In genomic region chr15:43150171-43150929, GRCh38 we compare ENCODE assay signal across 15 cellular contexts. TPM values are rescaled to one million over a fixed set of nuclear protein-coding genes. Genes with fewer than 3 reads are reported as not detected.
DNase-seq lines count a peak whose midpoint lies in the region; ATAC-seq and TF ChIP-seq lines count a peak whose summit lies in the region.
"Had no signal": no experiment of that assay in that cellular context is flagged by ENCODE, and none has a peak within 500 bp of the region (broad histone marks: within the 10 kb centered on the region; RNA-seq: fewer than 3 reads in every experiment).

No MANE protein-coding gene starts in this region.

- 94% methylated on average over 4 of the region's 5 CpGs; no CpG with 5 or more reads in 1 of the 2 experiments for WGBS in endodermal cell (ENCODE audit: insufficient coverage in 1 of 2, insufficient read length in 1 of 2), 2 experiments

- no peaks in the 10 kb centered on the region for H3K4me1 Mint-ChIP-seq in endodermal cell

- no peak overlapping the region for H3K9ac ChIP-seq in endodermal cell (ENCODE audit: extremely low read depth, low read length, poor library complexity, severe bottlenecking)

- H3K36me3 ChIP-seq in endodermal cell (ENCODE audit: control insufficient read depth, insufficient read depth, low read length), result peaks cover 31% of the 10 kb centered on the region

- TF ChIP-seq CTCF in AG09309 (IDR thresholded peaks at IDR 0.05; ENCODE audit: control insufficient read depth, insufficient read depth, low read depth, low read length, missing control alignments), result no peak
- TF ChIP-seq CTCF in astrocyte of the spinal cord (IDR thresholded peaks at IDR 0.05; ENCODE audit: low read depth, low read length), result no peak
- TF ChIP-seq CTCF in endodermal cell (conservative IDR thresholded peaks at IDR 0.05), result no peak

- peak; percentile 96 for DNase-seq in AG09309 (ENCODE audit: low read depth)
- DNase-seq in HT1080 (ENCODE audit: low read depth), result peak; percentile 99
- DNase-seq in astrocyte of the spinal cord (ENCODE audit: low read depth, low spot score), result peak; percentile 91
- peak; percentile 100 for DNase-seq in iris pigment epithelial cell (ENCODE audit: low read depth)
- no peak for DNase-seq in activated CD4-positive, alpha-beta T cell treated with anti-CD3 and anti-CD28 coated beads, Interleukin-2, amount 50 U/mL, for 4 hours
- no peak for DNase-seq in endodermal cell
- DNase-seq: activated B cell treated with CpG ODN at 0.5 μM for 24 hours; CD8-positive, alpha-beta T cell; colonic mucosa; naive thymus-derived CD4-positive, alpha-beta T cell; NCI-H2081 treated with DMSO at 0.1 percent for 48 hours; stimulated activated CD4-positive, alpha-beta T cell treated with anti-CD3 and anti-CD28 coated beads, Interleukin-12 subunit alpha, Interleukin-12 subunit beta, amount 100 ng/mL, for 4 hours had no signal

- no peak overlapping the region for H3K27ac ChIP-seq in endodermal cell (ENCODE audit: low read depth, low read length)
- H3K27ac ChIP-seq: colonic mucosa had no signal

- H3K4me1 ChIP-seq in endodermal cell (ENCODE audit: control insufficient read depth, insufficient read depth, low read length), result no peaks in the 10 kb centered on the region
- H3K4me1 ChIP-seq: colonic mucosa had no signal

- no peaks in the 10 kb centered on the region for H3K27me3 Mint-ChIP-seq in endodermal cell (ENCODE audit: insufficient read depth)
- H3K27me3 Mint-ChIP-seq: activated B cell treated with CpG ODN at 0.5 μM for 24 hours; activated T-helper 17 cell treated with anti-CD3 and anti-CD28 coated beads, Interleukin-2, amount 50 U/mL, for 72 hours; naive thymus-derived CD4-positive, alpha-beta T cell had no signal

- no peaks in the 10 kb centered on the region for H3K27me3 ChIP-seq in endodermal cell (ENCODE audit: control insufficient read depth, insufficient read depth, low read length, poor library complexity, severe bottlenecking)
- H3K27me3 ChIP-seq: colonic mucosa had no signal

- H3K9me3 ChIP-seq in endodermal cell (ENCODE audit: control insufficient read depth, low read length), result no peaks in the 10 kb centered on the region
- H3K9me3 ChIP-seq: colonic mucosa had no signal

- H3K36me3 Mint-ChIP-seq in endodermal cell (ENCODE audit: low read depth), result peaks cover 15% of the 10 kb centered on the region

- H3K4me3 ChIP-seq in AG09309 (ENCODE audit: control insufficient read depth, low read depth, low read length) (no peak overlapping the region), astrocyte of the spinal cord (ENCODE audit: low read depth, low read length) (no peak overlapping the region), endodermal cell (ENCODE audit: low read length) (no peak overlapping the region)
- H3K4me3 ChIP-seq: colonic mucosa had no signal

- ATAC-seq in HG03280 (IDR thresholded peaks at IDR 0.05; ENCODE audit: unreplicated experiment) (no peak), HG03354 (IDR thresholded peaks at IDR 0.05; ENCODE audit: poor library complexity, severe bottlenecking, unreplicated experiment) (no peak)
- ATAC-seq: activated T-helper 17 cell treated with anti-CD3 and anti-CD28 coated beads, Interleukin-2, amount 50 U/mL, for 72 hours; CD8-positive, alpha-beta T cell; naive thymus-derived CD4-positive, alpha-beta T cell had no signal

- no peak overlapping the region for H3K4me3 Mint-ChIP-seq in endodermal cell
- H3K4me3 Mint-ChIP-seq: activated B cell treated with CpG ODN at 0.5 μM for 24 hours; activated T-helper 17 cell treated with anti-CD3 and anti-CD28 coated beads, Interleukin-2, amount 50 U/mL, for 72 hours; CD8-positive, alpha-beta T cell had no signal

- no peaks in the 10 kb centered on the region for H3K9me3 Mint-ChIP-seq in endodermal cell
- H3K9me3 Mint-ChIP-seq: activated B cell treated with CpG ODN at 0.5 μM for 24 hours; activated T-helper 17 cell treated with anti-CD3 and anti-CD28 coated beads, Interleukin-2, amount 50 U/mL, for 72 hours; CD8-positive, alpha-beta T cell had no signal

- in situ Hi-C loops in astrocyte of the spinal cord (cut with HindIII; ENCODE audit: low sequenced_read_pairs), result no loop called here

- H3K27ac Mint-ChIP-seq in endodermal cell, result no peak overlapping the region
- H3K27ac Mint-ChIP-seq: activated B cell treated with CpG ODN at 0.5 μM for 24 hours; activated T-helper 17 cell treated with anti-CD3 and anti-CD28 coated beads, Interleukin-2, amount 50 U/mL, for 72 hours; CD8-positive, alpha-beta T cell; naive thymus-derived CD4-positive, alpha-beta T cell had no signal

RNA-seq across cellular contexts. Expression of gene TMEM62, which starts 17.0 kb away (rescaled TPM):
- 19.6 and 27.4 TPM in 2 replicates for total RNA-seq in HT1080 (2014; rRNA removed; shearing (Covaris generic))
- 9.8 and 10.3 TPM in 2 replicates for polyA plus RNA-seq in HT1080 (2015; cell fraction: cytosol; rRNA removed)
- 18.1 and 19.0 TPM in 2 replicates for polyA plus RNA-seq in HT1080 (2015; cell fraction: nucleus; rRNA removed)
- total RNA-seq in endodermal cell, result 10 to 100 TPM in 1 of 2 donors, 1 to 10 TPM in 1; 8.1 to 10.2 TPM
- polyA plus RNA-seq in endodermal cell (2013, experiment 1 of 2), result 4.8 TPM
- polyA plus RNA-seq in endodermal cell (2013, experiment 2 of 2), result 4.4 TPM

RNA-seq across cellular contexts. Expression of gene CCNDBP1, which starts 34.9 kb away (rescaled TPM):
- 41.6 and 42.7 TPM in 2 replicates for total RNA-seq in HT1080 (2014; rRNA removed; shearing (Covaris generic))
- polyA plus RNA-seq in HT1080 (2015; cell fraction: cytosol; rRNA removed), result 48.5 and 49.6 TPM in 2 replicates
- polyA plus RNA-seq in HT1080 (2015; cell fraction: nucleus; rRNA removed), result 48.0 and 63.0 TPM in 2 replicates
- total RNA-seq in endodermal cell, result 10 to 100 TPM; 25.7 to 43.5 TPM
- 38.2 TPM for polyA plus RNA-seq in endodermal cell (2013, experiment 1 of 2)
- 33.9 TPM for polyA plus RNA-seq in endodermal cell (2013, experiment 2 of 2)

RNA-seq across cellular contexts. Expression of gene UBR1, which starts 44.5 kb away (rescaled TPM):
- 23.6 and 24.7 TPM in 2 replicates for total RNA-seq in HT1080 (2014; rRNA removed; shearing (Covaris generic))
- polyA plus RNA-seq in HT1080 (2015; cell fraction: cytosol; rRNA removed), result 9.4 and 11.3 TPM in 2 replicates
- 35.5 and 40.0 TPM in 2 replicates for polyA plus RNA-seq in HT1080 (2015; cell fraction: nucleus; rRNA removed)
- total RNA-seq in endodermal cell, result 10 to 100 TPM; 30.3 to 30.9 TPM
- 14.4 TPM for polyA plus RNA-seq in endodermal cell (2013, experiment 1 of 2)
- 14.5 TPM for polyA plus RNA-seq in endodermal cell (2013, experiment 2 of 2)

Comparison
In these comparisons a context has a peak if more than half of its experiments do, and no peak if none do; other contexts are left out.
1. DNase-seq: peak in AG09309 (single experiment), HT1080 (single experiment), astrocyte of the spinal cord (single experiment) and iris pigment epithelial cell (single experiment); none in activated CD4-positive, alpha-beta T cell treated with anti-CD3 and anti-CD28 coated beads, Interleukin-2, amount 50 U/mL, for 4 hours (0 of 2) and endodermal cell (single experiment).